Comparison of ENCODE assay signal across 10 cellular contexts in genomic region chr15:56371495-56372147, GRCh38. TPM values are rescaled to one million over a fixed set of nuclear protein-coding genes. Genes with fewer than 3 reads are reported as not detected.
DNase-seq lines count a peak whose midpoint lies in the region; ATAC-seq and TF ChIP-seq lines count a peak whose summit lies in the region.
"Had no signal": no experiment of that assay in that cellular context is flagged by ENCODE, and none has a peak within 500 bp of the region (broad histone marks: within the 10 kb centered on the region; RNA-seq: fewer than 3 reads in every experiment).

No MANE protein-coding gene starts in this region.

- peaks cover 13% of the 10 kb centered on the region for H3K4me1 ChIP-seq in mammary epithelial cell (ENCODE audit: insufficient read depth, low read length)
- no peaks in the 10 kb centered on the region for H3K4me1 ChIP-seq in osteoblast (ENCODE audit: insufficient read depth, low read length)

- no peak overlapping the region for H3K9ac ChIP-seq in mammary epithelial cell (ENCODE audit: insufficient read depth, low read length)

- TF ChIP-seq CTCF in mammary epithelial cell (conservative IDR thresholded peaks at IDR 0.05 in 1 of 2, IDR thresholded peaks at IDR 0.05 in 1 of 2; ENCODE audit: extremely low read depth in 1 of 2, insufficient read depth in 1 of 2, low read depth in 1 of 2, low read length in 2 of 2) (no peak), osteoblast (IDR thresholded peaks at IDR 0.05; ENCODE audit: extremely low read depth, low read depth, low read length) (no peak)

- H3K36me3 ChIP-seq in mammary epithelial cell (ENCODE audit: insufficient read depth, low read length) (no peaks in the 10 kb centered on the region), osteoblast (ENCODE audit: insufficient read depth, low read length) (no peaks in the 10 kb centered on the region)

- H3K79me2 ChIP-seq in mammary epithelial cell (ENCODE audit: insufficient read depth, low read length) = no peaks in the 10 kb centered on the region
- H3K79me2 ChIP-seq in osteoblast (ENCODE audit: insufficient read depth, low read length) = no peaks in the 10 kb centered on the region

- H3K27ac ChIP-seq in mammary epithelial cell (ENCODE audit: insufficient read depth, low read depth, low read length) (no peak overlapping the region), osteoblast (ENCODE audit: low read depth, low read length) (no peak overlapping the region)

- DNase-seq in mammary epithelial cell = peak; percentile 73
- DNase-seq in T-helper 1 cell = no peak
- no peak for DNase-seq in osteoblast (ENCODE audit: insufficient read length, low spot score, missing footprints)
- DNase-seq in ACHN = no peak
- no peak for DNase-seq in NCI-H187 treated with DMSO at 0.1 percent for 48 hours (lab: John Stamatoyannopoulos, UW)
- DNase-seq: cerebellar nuclear complex, DMS79 treated with DMSO at 0.1 percent for 48 hours had no signal

- CTCF ChIA-PET in mammary epithelial cell (lab: Charles Lee; ENCODE audit: low non-redundant PET) = no interaction called here

- H3K27me3 ChIP-seq in mammary epithelial cell (ENCODE audit: insufficient read depth, low read length) (no peaks in the 10 kb centered on the region), osteoblast (ENCODE audit: insufficient read depth, low read length) (no peaks in the 10 kb centered on the region)

- H3K9me3 ChIP-seq in mammary epithelial cell (replicated peaks; ENCODE audit: insufficient read depth, low read length) (no peaks in the 10 kb centered on the region), osteoblast (ENCODE audit: low read depth, low read length) (no peaks in the 10 kb centered on the region)

- ATAC-seq in GM18508 (IDR thresholded peaks at IDR 0.05; ENCODE audit: insufficient read depth, unreplicated experiment) (peak; percentile 92), GM21360 (IDR thresholded peaks at IDR 0.05; ENCODE audit: unreplicated experiment) (peak; percentile 78), HG03097 (IDR thresholded peaks at IDR 0.05; ENCODE audit: low FRiP score, unreplicated experiment) (peak; percentile 76)

- 49% methylated on average over 2 of the region's 2 CpGs for WGBS in mammary epithelial cell (ENCODE audit: low coverage, missing lambda C conversion rate)

- H3K4me3 ChIP-seq in mammary epithelial cell (replicated peaks in 1 of 3; ENCODE audit: insufficient read depth in 1 of 3, low read depth in 2 of 3, low read length in 3 of 3) = no peak overlapping the region
- no peak overlapping the region for H3K4me3 ChIP-seq in osteoblast (ENCODE audit: insufficient read depth, low read length)

- intact Hi-C loops in mammary epithelial cell (cut with micrococcal nuclease) = no loop called here

- no peaks in the 10 kb centered on the region for H4K20me1 ChIP-seq in mammary epithelial cell (ENCODE audit: insufficient read depth, low read length)
- no peaks in the 10 kb centered on the region for H4K20me1 ChIP-seq in osteoblast (ENCODE audit: insufficient read depth, low read length)

- no peak overlapping the region for H2AFZ ChIP-seq in mammary epithelial cell (ENCODE audit: low read depth, low read length)
- no peak overlapping the region for H2AFZ ChIP-seq in osteoblast (ENCODE audit: low read length)

- in situ Hi-C loops in mammary epithelial cell (cut with MboI; ENCODE audit: low sequenced_read_pairs in 2 of 2) (no loop called here), ACHN (cut with HindIII; ENCODE audit: low pct_ligation_motif_present, low pct_unique_long_range_greater_than_20kb, low sequenced_read_pairs) (no loop called here)

- H3K4me2 ChIP-seq in mammary epithelial cell (ENCODE audit: insufficient read depth, low read depth, low read length) (peak overlapping the region; percentile 43), osteoblast (ENCODE audit: insufficient read depth, low read length) (no peak overlapping the region)

- dilution Hi-C loops in mammary epithelial cell (cut with HindIII; ENCODE audit: low sequenced_read_pairs) = no loop called here

- BruUV-seq in mammary epithelial cell (replicated peaks; lab: Mats Ljungman, UMichigan) = no TSS peak

RNA-seq across cellular contexts. Expression of gene TEX9, which starts 6.4 kb away (rescaled TPM):
- total RNA-seq in mammary epithelial cell (10 to 100 TPM in 1 of 2 donors, 1 to 10 TPM in 1; 7.7 to 11.2 TPM), osteoblast (11.2 and 12.7 TPM in 2 replicates)
- 1.9 TPM for polyA plus RNA-seq in mammary epithelial cell
- polyA minus RNA-seq in mammary epithelial cell = not detected
